In genomic region chr4:116925900-116926457, GRCh38 we compare ENCODE assay signal across 13 cellular contexts.
DNase-seq lines count a peak whose midpoint lies in the region; ATAC-seq and TF ChIP-seq lines count a peak whose summit lies in the region.
"Had no signal": no experiment of that assay in that cellular context is flagged by ENCODE, and none has a peak within 500 bp of the region (broad histone marks: within the 10 kb centered on the region; RNA-seq: fewer than 3 reads in every experiment).

No MANE protein-coding gene starts in this region.

- no peaks in the 10 kb centered on the region for H3K79me2 ChIP-seq in trophoblast cell (ENCODE audit: control insufficient read depth, insufficient read depth, low read length, poor library complexity)

- no peak for TF ChIP-seq CTCF in WERI-Rb-1 (IDR thresholded peaks at IDR 0.05; ENCODE audit: low read depth, low read length)

- peaks cover 4 to 22% (median 10%) of the 10 kb centered on the region in 5 donors for H3K27me3 Mint-ChIP-seq in naive thymus-derived CD4-positive, alpha-beta T cell
- H3K27me3 Mint-ChIP-seq: B cell had no signal

- H3K23ac ChIP-seq in trophoblast cell (ENCODE audit: low read length): no peak overlapping the region

- POLR2A ChIA-PET in naive thymus-derived CD4-positive, alpha-beta T cell (lab: Charles Lee): no interaction called here

- no peak for ATAC-seq in HG02610 (IDR thresholded peaks at IDR 0.05; ENCODE audit: unreplicated experiment)
- ATAC-seq in naive thymus-derived CD4-positive, alpha-beta T cell: no peak

- H3K27me3 ChIP-seq in WERI-Rb-1 (ENCODE audit: insufficient read depth, low read depth, severe bottlenecking): no peaks in the 10 kb centered on the region
- no peaks in the 10 kb centered on the region; the same call in 1 of the 2 replicates for H3K27me3 ChIP-seq in iPS DF 6.9 (ENCODE audit: control insufficient read depth, insufficient read depth, low read length)
- H3K27me3 ChIP-seq in trophoblast cell (ENCODE audit: insufficient read depth, low read length): no peaks in the 10 kb centered on the region
- no peaks in the 10 kb centered on the region for H3K27me3 ChIP-seq in naive thymus-derived CD4-positive, alpha-beta T cell (ENCODE audit: control insufficient read depth in 2 of 2, insufficient read depth in 2 of 2, low read length in 2 of 2)
- H3K27me3 ChIP-seq: SJCRH30 had no signal

- no peak overlapping the region for H3K18ac ChIP-seq in trophoblast cell (ENCODE audit: low read length)

- H3K4me1 ChIP-seq in iPS DF 6.9 (ENCODE audit: control insufficient read depth, insufficient read depth, low read length) (no peaks in the 10 kb centered on the region), trophoblast cell (ENCODE audit: control insufficient read depth in 1 of 2, insufficient read depth in 2 of 2, low read length in 2 of 2) (no peaks in the 10 kb centered on the region)
- H3K4me1 ChIP-seq in naive thymus-derived CD4-positive, alpha-beta T cell (ENCODE audit: control insufficient read depth in 2 of 2, insufficient read depth in 2 of 2, low read length in 2 of 2): no peaks in the 10 kb centered on the region
- H3K4me1 ChIP-seq: SJCRH30 had no signal

- peak overlapping the region; percentile 9 for H2AFZ ChIP-seq in trophoblast cell (ENCODE audit: insufficient read depth, low read length, poor library complexity)

- H3K79me1 ChIP-seq in trophoblast cell (ENCODE audit: low read length): no peaks in the 10 kb centered on the region

- H3K9me3 ChIP-seq in WERI-Rb-1 (ENCODE audit: severe bottlenecking) (no peaks in the 10 kb centered on the region), iPS DF 6.9 (ENCODE audit: control insufficient read depth, insufficient read depth, low read length) (no peaks in the 10 kb centered on the region), trophoblast cell (ENCODE audit: insufficient read depth, low read depth, low read length) (no peaks in the 10 kb centered on the region)
- no peaks in the 10 kb centered on the region for H3K9me3 ChIP-seq in naive thymus-derived CD4-positive, alpha-beta T cell (ENCODE audit: control insufficient read depth in 2 of 3, low read length in 3 of 3)
- H3K9me3 ChIP-seq: SJCRH30 had no signal

- H3K14ac ChIP-seq in trophoblast cell (ENCODE audit: low read length): no peak overlapping the region

- no peak overlapping the region for H3K4ac ChIP-seq in trophoblast cell (ENCODE audit: low read depth, low read length)

- no peak overlapping the region for H3K27ac ChIP-seq in WERI-Rb-1
- H3K27ac ChIP-seq in iPS DF 6.9 (ENCODE audit: low read length): no peak overlapping the region
- no peak overlapping the region for H3K27ac ChIP-seq in trophoblast cell (ENCODE audit: low read depth, low read length)
- H3K27ac ChIP-seq in naive thymus-derived CD4-positive, alpha-beta T cell (ENCODE audit: low read depth, low read length): no peak overlapping the region
- H3K27ac ChIP-seq: SJCRH30 had no signal

- H2BK120ac ChIP-seq in trophoblast cell (ENCODE audit: insufficient read depth, low read length, poor library complexity): no peak overlapping the region

- no peak overlapping the region for H4K91ac ChIP-seq in trophoblast cell (ENCODE audit: low read depth, low read length)

- H3K4me2 ChIP-seq in trophoblast cell (ENCODE audit: low read length): peak overlapping the region; percentile 91

- no peaks in the 10 kb centered on the region for H3K4me1 Mint-ChIP-seq in naive thymus-derived CD4-positive, alpha-beta T cell
- H3K4me1 Mint-ChIP-seq: B cell had no signal

- no peaks in the 10 kb centered on the region for H3K36me3 Mint-ChIP-seq in naive thymus-derived CD4-positive, alpha-beta T cell

- H3K36me3 ChIP-seq in WERI-Rb-1 (no peaks in the 10 kb centered on the region), iPS DF 6.9 (ENCODE audit: control insufficient read depth, insufficient read depth, low read length) (no peaks in the 10 kb centered on the region), trophoblast cell (ENCODE audit: control insufficient read depth in 1 of 2, insufficient read depth in 2 of 2, low read length in 2 of 2) (no peaks in the 10 kb centered on the region)
- no peaks in the 10 kb centered on the region for H3K36me3 ChIP-seq in naive thymus-derived CD4-positive, alpha-beta T cell (ENCODE audit: control insufficient read depth in 2 of 3, insufficient read depth in 3 of 3, low read length in 3 of 3)
- H3K36me3 ChIP-seq: SJCRH30 had no signal

- no peak overlapping the region for H2BK5ac ChIP-seq in trophoblast cell (ENCODE audit: low read depth, low read length, poor library complexity)

- no peak overlapping the region for H3K27ac Mint-ChIP-seq in naive thymus-derived CD4-positive, alpha-beta T cell
- H3K27ac Mint-ChIP-seq: B cell had no signal

- H2BK12ac ChIP-seq in trophoblast cell (ENCODE audit: low read length): no peak overlapping the region

- DNase-seq in D341Med (ENCODE audit: low spot score): peak; percentile 20
- DNase-seq in WERI-Rb-1: peak; percentile 45
- DNase-seq in iPS DF 6.9 (ENCODE audit: low read depth, low spot score): no peak
- DNase-seq in trophoblast cell: peak in 1 of 2 donors; percentile 1
- DNase-seq in GDM1 (lab: John Stamatoyannopoulos, UW): no peak
- no peak for DNase-seq in naive thymus-derived CD4-positive, alpha-beta T cell
- no peak for DNase-seq in activated CD4-positive, alpha-beta T cell treated with anti-CD3 and anti-CD28 coated beads for 4 hours
- DNase-seq: central memory CD4-positive, alpha-beta T cell; NCI-H1417; SJCRH30; stimulated activated CD4-positive, alpha-beta T cell treated with anti-CD3 and anti-CD28 coated beads, Interleukin-2, amount 100 ng/mL, for 24 hours had no signal

- H3K4me3 ChIP-seq in WERI-Rb-1 (ENCODE audit: low read depth, low read length) (peak overlapping the region; percentile 47), iPS DF 6.9 (ENCODE audit: low read length) (peak overlapping the region; percentile 64; the same call in 1 of the 2 replicates), trophoblast cell (ENCODE audit: low read depth, low read length) (peak overlapping the region; percentile 70)
- H3K4me3 ChIP-seq in naive thymus-derived CD4-positive, alpha-beta T cell (ENCODE audit: low read length): no peak overlapping the region
- H3K4me3 ChIP-seq: SJCRH30 had no signal

- H3K4me3 Mint-ChIP-seq in naive thymus-derived CD4-positive, alpha-beta T cell: no peak overlapping the region
- H3K4me3 Mint-ChIP-seq: B cell had no signal

- no peak overlapping the region for H4K8ac ChIP-seq in trophoblast cell (ENCODE audit: low read depth, low read length)

- no peak overlapping the region for H3K9ac ChIP-seq in trophoblast cell (ENCODE audit: low read length)

- CTCF ChIA-PET in naive thymus-derived CD4-positive, alpha-beta T cell (lab: Charles Lee): no interaction called here

- H2AK5ac ChIP-seq in trophoblast cell (ENCODE audit: low read length): no peak overlapping the region

- no CpG with 5 or more reads among the region's 51 CpGs for WGBS in iPS DF 6.9 (ENCODE audit: insufficient coverage, insufficient read length)
- no CpG with 5 or more reads among the region's 51 CpGs for WGBS in trophoblast cell (ENCODE audit: extremely low coverage, insufficient coverage, insufficient read length)

- H3K9me3 Mint-ChIP-seq in naive thymus-derived CD4-positive, alpha-beta T cell: peaks cover 0 to 6% (median 2%) of the 10 kb centered on the region in 11 donors

- intact Hi-C loops in naive thymus-derived CD4-positive, alpha-beta T cell (cut with micrococcal nuclease): no loop called here

- H4K12ac ChIP-seq in trophoblast cell (ENCODE audit: low read depth, low read length): no peak overlapping the region

Comparison
In these comparisons a context has a peak if more than half of its experiments do, and no peak if none do; other contexts are left out.
1. DNase-seq: peak in D341Med (single experiment) and WERI-Rb-1 (single experiment); none in iPS DF 6.9 (single experiment), GDM1 (single experiment), naive thymus-derived CD4-positive, alpha-beta T cell (0 of 9) and activated CD4-positive, alpha-beta T cell treated with anti-CD3 and anti-CD28 coated beads for 4 hours (0 of 2).